ENCODE assay signal across 1 cellular context in the genomic region with DNA sequence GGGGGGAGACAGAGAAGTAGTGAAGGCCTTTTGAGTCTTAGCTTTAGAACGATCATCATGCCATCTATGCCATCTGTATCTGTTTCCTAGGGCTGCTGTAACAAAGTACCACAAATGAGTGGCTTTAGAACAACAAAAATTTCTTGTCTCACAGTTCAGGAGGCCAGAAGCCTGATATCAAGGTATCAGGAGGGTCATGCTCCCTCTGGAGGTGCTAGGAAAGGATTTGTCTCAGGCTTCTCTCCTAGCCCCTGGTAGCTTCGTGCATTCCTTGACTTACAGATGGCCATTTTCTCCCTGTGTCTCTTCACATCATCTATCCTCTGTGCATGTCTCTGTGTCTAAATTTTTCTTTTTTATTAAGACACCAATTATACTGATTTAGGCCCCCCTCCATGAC.
TF ChIP-seq lines count a peak whose summit lies in the region.

No MANE protein-coding gene starts in this region.

TF ChIP-seq in WTC11, 78 proteins besides CTCF, POLR2A, EP300 and RAD21 (continued from another document):
- TF ChIP-seq CDX4 (CRISPR knock-in tag; IDR thresholded peaks at IDR 0.05; ENCODE audit: borderline replicate concordance), result no peak
- TF ChIP-seq, protein P1, sequence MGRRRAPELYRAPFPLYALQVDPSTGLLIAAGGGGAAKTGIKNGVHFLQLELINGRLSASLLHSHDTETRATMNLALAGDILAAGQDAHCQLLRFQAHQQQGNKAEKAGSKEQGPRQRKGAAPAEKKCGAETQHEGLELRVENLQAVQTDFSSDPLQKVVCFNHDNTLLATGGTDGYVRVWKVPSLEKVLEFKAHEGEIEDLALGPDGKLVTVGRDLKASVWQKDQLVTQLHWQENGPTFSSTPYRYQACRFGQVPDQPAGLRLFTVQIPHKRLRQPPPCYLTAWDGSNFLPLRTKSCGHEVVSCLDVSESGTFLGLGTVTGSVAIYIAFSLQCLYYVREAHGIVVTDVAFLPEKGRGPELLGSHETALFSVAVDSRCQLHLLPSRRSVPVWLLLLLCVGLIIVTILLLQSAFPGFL (CRISPR knock-in tag; IDR thresholded peaks at IDR 0.05; ENCODE audit: borderline replicate concordance), result no peak
- no peak for TF ChIP-seq MYBL2 (CRISPR knock-in tag; IDR thresholded peaks at IDR 0.05)
- TF ChIP-seq ZNF423 (CRISPR knock-in tag; IDR thresholded peaks at IDR 0.05), result no peak
- TF ChIP-seq TEAD1 (CRISPR knock-in tag; IDR thresholded peaks at IDR 0.05), result no peak
- no peak for TF ChIP-seq OVOL2 (CRISPR knock-in tag; IDR thresholded peaks at IDR 0.05; ENCODE audit: borderline replicate concordance)
- no peak for TF ChIP-seq MLX (CRISPR knock-in tag; IDR thresholded peaks at IDR 0.05)
- TF ChIP-seq, protein P2, sequence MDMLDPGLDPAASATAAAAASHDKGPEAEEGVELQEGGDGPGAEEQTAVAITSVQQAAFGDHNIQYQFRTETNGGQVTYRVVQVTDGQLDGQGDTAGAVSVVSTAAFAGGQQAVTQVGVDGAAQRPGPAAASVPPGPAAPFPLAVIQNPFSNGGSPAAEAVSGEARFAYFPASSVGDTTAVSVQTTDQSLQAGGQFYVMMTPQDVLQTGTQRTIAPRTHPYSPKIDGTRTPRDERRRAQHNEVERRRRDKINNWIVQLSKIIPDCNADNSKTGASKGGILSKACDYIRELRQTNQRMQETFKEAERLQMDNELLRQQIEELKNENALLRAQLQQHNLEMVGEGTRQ (CRISPR knock-in tag; IDR thresholded peaks at IDR 0.05), result no peak
